ENCODE assay signal across 11 cellular contexts in genomic region chr6:1482381-1483166, GRCh38.
DNase-seq lines count a peak whose midpoint lies in the region; ATAC-seq and TF ChIP-seq lines count a peak whose summit lies in the region.
"Had no signal": no experiment of that assay in that cellular context is flagged by ENCODE, and none has a peak within 500 bp of the region (broad histone marks: within the 10 kb centered on the region; RNA-seq: fewer than 3 reads in every experiment).

No MANE protein-coding gene starts in this region.

- intact Hi-C loops in thyroid gland (cut with DNase I), result no loop called here

- ATAC-seq in GM18505 (IDR thresholded peaks at IDR 0.05; ENCODE audit: unreplicated experiment) (peak; percentile 73), GM21723 (IDR thresholded peaks at IDR 0.05; ENCODE audit: unreplicated experiment) (peak; percentile 90), HG03442 (IDR thresholded peaks at IDR 0.05; ENCODE audit: unreplicated experiment) (peak; percentile 48)

- TF ChIP-seq POLR2A in GM18505 (IDR thresholded peaks at IDR 0.05; ENCODE audit: borderline replicate concordance, extremely low read depth, insufficient read depth, insufficient read length) (no peak), thyroid gland (IDR thresholded peaks at IDR 0.05) (no peak)

- WGBS in thyroid gland, 2 donors, result 89 to 92% methylated on average over 9 of the region's 9 CpGs

- DNase-seq in germinal center (ENCODE audit: low spot score) (peak; percentile 38), thyroid gland (no peak)
- DNase-seq in activated CD4-positive, CD25-positive, alpha-beta regulatory T cell treated with anti-CD3 and anti-CD28 coated beads, Interleukin-2, amount 50 U/mL, for 72 hours, result no peak
- DNase-seq in stimulated activated CD4-positive, alpha-beta T cell treated with anti-CD3 and anti-CD28 coated beads, Interleukin-4, amount 100 ng/mL, for 24 hours, result no peak
- DNase-seq in stimulated activated naive CD4-positive, alpha-beta T cell (lab: John Stamatoyannopoulos, UW), result no peak
- DNase-seq: DMS79 treated with DMSO at 0.1 percent for 48 hours, NCI-H1092 treated with DMSO at 0.1 percent for 48 hours, uterus had no signal

- H3K36me3 ChIP-seq in thyroid gland, result no peaks in the 10 kb centered on the region
- H3K36me3 ChIP-seq: uterus had no signal

- H3K4me3 ChIP-seq in thyroid gland (replicated peaks in 1 of 3), result no peak overlapping the region
- H3K4me3 ChIP-seq: uterus had no signal

- TF ChIP-seq CTCF in thyroid gland (IDR thresholded peaks at IDR 0.05), result no peak

- H3K27ac ChIP-seq in thyroid gland, result no peak overlapping the region
- H3K27ac ChIP-seq: uterus had no signal

- no peaks in the 10 kb centered on the region for H3K4me1 ChIP-seq in thyroid gland
- H3K4me1 ChIP-seq: uterus had no signal

- H3K27me3 ChIP-seq in thyroid gland, result no peaks in the 10 kb centered on the region
- H3K27me3 ChIP-seq: uterus had no signal

- H3K9me3 ChIP-seq in thyroid gland, result no peaks in the 10 kb centered on the region
- H3K9me3 ChIP-seq: uterus had no signal
